8 cellular contexts compared by ENCODE assay signal in genomic region chr7:72879737-72880215, GRCh38. TPM values are rescaled to one million over a fixed set of nuclear protein-coding genes. Genes with fewer than 3 reads are reported as not detected.
A peak's percentile ranks its signal among the peaks of the same experiment; 100 is the strongest.
DNase-seq lines count a peak whose midpoint lies in the region; ATAC-seq, FAIRE-seq and TF ChIP-seq lines count a peak whose summit lies in the region.
"Not testable (repeated sequence)": the region's sequence is repeated elsewhere in the genome, so short reads cannot be mapped to it uniquely, and the experiment has no call there.

No MANE protein-coding gene starts in this region.

- H3K4me1 ChIP-seq in pancreas = not testable (repeated sequence)

- 0% methylated on average over 20 to 35 of the region's 35 CpGs for WGBS in pancreas, 2 donors

- not testable (repeated sequence) for TF ChIP-seq CTCF in pancreas (IDR thresholded peaks at IDR 0.05)

- H3K9me3 ChIP-seq in pancreas = not testable (repeated sequence)

- H3K27ac ChIP-seq in pancreas (peak overlapping the region; percentile 69 to 86 (median 84)), substantia nigra (ENCODE audit: low read depth, low read length, poor library complexity, severe bottlenecking) (peak overlapping the region; percentile 61)

- H3K36me3 ChIP-seq in pancreas = not testable (repeated sequence)

- peak overlapping the region; percentile 57 to 86 (median 68) for H3K4me3 ChIP-seq in pancreas

- peak; percentile 13 for ATAC-seq in HG02885 (IDR thresholded peaks at IDR 0.05; ENCODE audit: poor library complexity, unreplicated experiment)
- peak; percentile 16 to 29 (median 23) for ATAC-seq in pancreas

- H3K27me3 ChIP-seq in pancreas = not testable (repeated sequence)

- DNase-seq in DMS79 treated with DMSO at 0.1 percent for 48 hours (lab: John Stamatoyannopoulos, UW) (peak; percentile 7), hypothalamus (lab: John Stamatoyannopoulos, UW) (peak in 38 of 51 donors; percentile 0 to 44 (median 20)), pancreas (peak; percentile 35 to 69 (median 48)), substantia nigra (lab: John Stamatoyannopoulos, UW) (peak in 40 of 49 donors; percentile 0 to 56 (median 19))
- DNase-seq in NK-92 treated with Interleukin-12 subunit alpha and Interleukin-12 subunit beta, amount 100 ng/mL, for 24 hours (lab: John Stamatoyannopoulos, UW) = peak; percentile 35
- peak; percentile 3 to 21 for DNase-seq in activated CD4-positive, alpha-beta T cell treated with anti-CD3 and anti-CD28 coated beads, Interleukin-2, amount 50 U/mL, for 24 hours (ENCODE audit: low read depth in 1 of 2, low spot score in 1 of 2)
- peak; percentile 24 for DNase-seq in central memory CD4-positive, alpha-beta T cell

- FAIRE-seq in pancreas (lab: Jason Lieb, UNC) = not testable (repeated sequence)

- intact Hi-C loops in pancreas (cut with DNase I) = not testable (repeated sequence)

RNA-seq across cellular contexts. Expression of gene POM121, which starts 45.1 kb away (rescaled TPM):
- total RNA-seq in pancreas = 10 to 100 TPM; 11.9 to 19.0 (median 17.1) TPM
- 10 to 100 TPM; 14.8 to 16.0 TPM for polyA plus RNA-seq in pancreas

RNA-seq across cellular contexts. Expression of gene TYW1B, which starts 51.8 kb away (rescaled TPM):
- total RNA-seq in pancreas = 1 to 10 TPM in 5 of 6 donors, under 1 TPM in 1; 0.92 to 5.7 (median 1.8) TPM
- 1 to 10 TPM; 1.3 to 2.1 TPM for polyA plus RNA-seq in pancreas

Comparison
In these comparisons a context has a peak if more than half of its experiments do, and no peak if none do; other contexts are left out.
1. Peak in every context shown above with its lines: DNase-seq, ATAC-seq, H3K4me3 ChIP-seq and H3K27ac ChIP-seq.